ENCODE assay signal across 7 cellular contexts in the genomic region with DNA sequence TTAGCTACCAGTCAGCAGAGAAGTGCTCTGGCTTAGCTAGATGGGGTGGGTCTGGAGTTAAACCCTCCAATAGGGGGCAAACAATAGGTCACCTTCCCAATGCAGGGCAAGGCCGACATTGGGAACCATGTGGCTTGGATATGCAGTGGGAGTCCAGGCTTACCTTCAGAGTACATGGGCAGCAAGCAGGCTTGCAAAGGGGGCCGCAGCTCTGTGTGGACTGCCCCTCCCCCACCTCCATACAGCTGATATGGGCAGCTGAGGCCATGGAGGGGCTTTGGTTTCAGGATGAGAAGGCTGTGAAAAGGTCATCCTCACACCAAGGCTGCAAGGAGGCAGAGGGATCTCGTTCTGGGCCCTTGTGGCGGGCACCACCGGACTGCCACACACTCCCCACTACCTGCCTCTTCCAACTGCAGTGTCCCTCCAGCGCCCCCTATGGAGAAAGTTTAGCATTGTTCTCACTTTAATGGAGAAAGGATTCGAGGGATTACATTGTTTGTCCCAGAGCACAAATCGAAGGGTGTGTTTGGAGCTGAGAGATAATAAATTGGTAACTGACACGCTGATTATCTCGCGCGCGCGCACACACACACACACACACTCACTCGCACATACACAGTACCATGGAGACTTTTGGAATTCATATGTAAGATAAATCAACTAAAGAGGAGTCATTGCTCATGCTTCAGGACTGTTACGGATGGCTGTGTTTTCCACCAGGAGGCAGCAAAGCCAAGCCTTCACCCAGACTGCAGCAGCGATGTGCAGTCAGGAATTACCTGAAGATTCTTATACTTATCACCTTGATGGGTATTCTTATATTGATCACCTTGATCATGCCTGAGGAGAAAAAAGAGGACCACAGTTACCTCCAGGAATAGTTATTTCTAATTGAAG. TPM values are rescaled to one million over a fixed set of nuclear protein-coding genes. Genes with fewer than 3 reads are reported as not detected.
DNase-seq lines count a peak whose midpoint lies in the region; TF ChIP-seq lines count a peak whose summit lies in the region.

No MANE protein-coding gene starts in this region.

- TF ChIP-seq POLR2A in vagina (IDR thresholded peaks at IDR 0.05): no peak

- H3K27me3 ChIP-seq in WERI-Rb-1 (ENCODE audit: insufficient read depth, low read depth, severe bottlenecking): peaks cover 19% of the 10 kb centered on the region
- no peaks in the 10 kb centered on the region for H3K27me3 ChIP-seq in vagina

- H3K9me3 ChIP-seq in WERI-Rb-1 (ENCODE audit: severe bottlenecking) (no peaks in the 10 kb centered on the region), vagina (no peaks in the 10 kb centered on the region)

- H3K36me3 ChIP-seq in WERI-Rb-1 (no peaks in the 10 kb centered on the region), vagina (no peaks in the 10 kb centered on the region)

- H3K4me1 ChIP-seq in vagina: no peaks in the 10 kb centered on the region

- TF ChIP-seq CTCF in WERI-Rb-1 (IDR thresholded peaks at IDR 0.05; ENCODE audit: low read depth, low read length) (peak; percentile 92), vagina (IDR thresholded peaks at IDR 0.05) (no peak)

- no peak overlapping the region for H3K27ac ChIP-seq in WERI-Rb-1
- no peak overlapping the region for H3K27ac ChIP-seq in vagina

- intact Hi-C loops in vagina (cut with DNase I): no loop called here

- peak; percentile 66 for DNase-seq in ELR (ENCODE audit: low read depth)
- DNase-seq in HuH-7.5 (ENCODE audit: low spot score): peak; percentile 16
- DNase-seq in WERI-Rb-1: peak; percentile 82
- peak; percentile 26 to 34 for DNase-seq in lung microvascular endothelial cell (ENCODE audit: low read depth in 2 of 2)
- no peak for DNase-seq in NCI-H1105 treated with DMSO at 0.1 percent for 48 hours (lab: John Stamatoyannopoulos, UW)
- DNase-seq in vagina (ENCODE audit: extremely low spot score in 2 of 2): no peak
- no peak for DNase-seq in ecto neural progenitor cell (ENCODE audit: low spot score)

- peak overlapping the region; percentile 26 for H3K4me3 ChIP-seq in WERI-Rb-1 (ENCODE audit: low read depth, low read length)
- H3K4me3 ChIP-seq in vagina: no peak overlapping the region

RNA-seq across cellular contexts. Expression of gene SMCP, which starts 7.0 kb away (rescaled TPM):
- not detected in 2 replicates for total RNA-seq in lung microvascular endothelial cell
- total RNA-seq in vagina: not detected

RNA-seq across cellular contexts. Expression of gene LCE7A, which starts 11.3 kb away (rescaled TPM):
- total RNA-seq in lung microvascular endothelial cell (not detected in 2 replicates), vagina (not detected)

RNA-seq across cellular contexts. Expression of gene LCE6A, which starts 28.4 kb away (rescaled TPM):
- total RNA-seq in lung microvascular endothelial cell: not detected in 2 replicates
- not detected for total RNA-seq in vagina

RNA-seq across cellular contexts. Expression of gene IVL, which starts 37.3 kb away (rescaled TPM):
- not detected in 2 replicates for total RNA-seq in lung microvascular endothelial cell
- total RNA-seq in vagina: 169 TPM

RNA-seq across cellular contexts. Expression of gene LCE1A, which starts 43.8 kb away (rescaled TPM):
- total RNA-seq in lung microvascular endothelial cell: not detected in 2 replicates
- not detected for total RNA-seq in vagina

Comparison
In these comparisons a context has a peak if more than half of its experiments do, and no peak if none do; other contexts are left out.
1. DNase-seq: peak in ELR (single experiment), HuH-7.5 (single experiment), WERI-Rb-1 (single experiment) and lung microvascular endothelial cell (2 of 2); none in NCI-H1105 treated with DMSO at 0.1 percent for 48 hours (single experiment), vagina (0 of 2) and ecto neural progenitor cell (single experiment).